1 cellular context compared by ENCODE assay signal in the genomic region with DNA sequence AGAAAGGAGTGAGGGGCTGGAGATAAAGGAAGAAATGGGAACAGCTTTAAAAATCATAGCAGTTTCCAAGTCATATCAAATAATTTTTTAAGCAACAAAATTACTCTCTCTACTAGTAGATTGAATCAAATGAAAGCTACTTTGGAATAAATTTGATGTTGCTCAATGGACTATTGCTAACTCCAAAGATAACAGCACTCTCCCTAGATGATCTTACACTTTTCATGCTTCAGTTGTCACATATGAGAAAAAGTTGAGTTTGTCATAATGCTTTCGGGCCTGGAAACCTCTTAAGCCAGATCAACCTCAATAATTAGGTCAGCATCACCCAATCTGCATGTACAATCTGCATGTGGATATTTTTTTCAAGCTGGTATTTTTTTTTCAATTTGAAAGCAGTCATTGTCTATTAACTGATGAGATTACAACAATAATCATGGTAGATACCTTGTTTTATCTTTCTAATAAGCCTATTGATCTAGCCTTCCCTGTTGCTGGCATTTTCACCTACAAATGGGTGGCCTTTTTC.
TF ChIP-seq lines count a peak whose summit lies in the region.

No MANE protein-coding gene starts in this region.

TF ChIP-seq in SK-N-SH, 30 proteins besides CTCF, POLR2A, EP300 and RAD21 (continued from another document):
- TF ChIP-seq, protein P1, sequence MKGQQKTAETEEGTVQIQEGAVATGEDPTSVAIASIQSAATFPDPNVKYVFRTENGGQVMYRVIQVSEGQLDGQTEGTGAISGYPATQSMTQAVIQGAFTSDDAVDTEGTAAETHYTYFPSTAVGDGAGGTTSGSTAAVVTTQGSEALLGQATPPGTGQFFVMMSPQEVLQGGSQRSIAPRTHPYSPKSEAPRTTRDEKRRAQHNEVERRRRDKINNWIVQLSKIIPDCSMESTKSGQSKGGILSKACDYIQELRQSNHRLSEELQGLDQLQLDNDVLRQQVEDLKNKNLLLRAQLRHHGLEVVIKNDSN (IDR thresholded peaks at IDR 0.05; ENCODE audit: borderline replicate concordance, low read depth): no peak
- TF ChIP-seq, protein P2, sequence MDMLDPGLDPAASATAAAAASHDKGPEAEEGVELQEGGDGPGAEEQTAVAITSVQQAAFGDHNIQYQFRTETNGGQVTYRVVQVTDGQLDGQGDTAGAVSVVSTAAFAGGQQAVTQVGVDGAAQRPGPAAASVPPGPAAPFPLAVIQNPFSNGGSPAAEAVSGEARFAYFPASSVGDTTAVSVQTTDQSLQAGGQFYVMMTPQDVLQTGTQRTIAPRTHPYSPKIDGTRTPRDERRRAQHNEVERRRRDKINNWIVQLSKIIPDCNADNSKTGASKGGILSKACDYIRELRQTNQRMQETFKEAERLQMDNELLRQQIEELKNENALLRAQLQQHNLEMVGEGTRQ (IDR thresholded peaks at IDR 0.05; ENCODE audit: borderline replicate concordance, low read depth, low read length): no peak
- TF ChIP-seq TAF1 (IDR thresholded peaks at IDR 0.05; ENCODE audit: borderline replicate concordance, low read depth, low read length) (no peak), FOXJ3 (CRISPR knock-in tag; IDR thresholded peaks at IDR 0.05) (no peak), SMC3 (IDR thresholded peaks at IDR 0.05; ENCODE audit: low read depth, low read length) (no peak), RFX5 (IDR thresholded peaks at IDR 0.05; ENCODE audit: low read length) (no peak), FOSL2 (IDR thresholded peaks at IDR 0.05; ENCODE audit: borderline replicate concordance, low read depth) (no peak), GATA2 (CRISPR knock-in tag; IDR thresholded peaks at IDR 0.05) (peak; percentile 85), NFIC (IDR thresholded peaks at IDR 0.05; ENCODE audit: borderline replicate concordance) (no peak), TCF12 (IDR thresholded peaks at IDR 0.05) (no peak), MEF2A (IDR thresholded peaks at IDR 0.05; ENCODE audit: borderline replicate concordance, low read depth) (no peak), TEAD4 (IDR thresholded peaks at IDR 0.05; ENCODE audit: borderline replicate concordance, insufficient read depth) (no peak), RCOR1 (IDR thresholded peaks at IDR 0.05; ENCODE audit: low read length) (peak; percentile 74; the same call in 1 of the 2 replicates)
- TF ChIP-seq, protein P3, sequence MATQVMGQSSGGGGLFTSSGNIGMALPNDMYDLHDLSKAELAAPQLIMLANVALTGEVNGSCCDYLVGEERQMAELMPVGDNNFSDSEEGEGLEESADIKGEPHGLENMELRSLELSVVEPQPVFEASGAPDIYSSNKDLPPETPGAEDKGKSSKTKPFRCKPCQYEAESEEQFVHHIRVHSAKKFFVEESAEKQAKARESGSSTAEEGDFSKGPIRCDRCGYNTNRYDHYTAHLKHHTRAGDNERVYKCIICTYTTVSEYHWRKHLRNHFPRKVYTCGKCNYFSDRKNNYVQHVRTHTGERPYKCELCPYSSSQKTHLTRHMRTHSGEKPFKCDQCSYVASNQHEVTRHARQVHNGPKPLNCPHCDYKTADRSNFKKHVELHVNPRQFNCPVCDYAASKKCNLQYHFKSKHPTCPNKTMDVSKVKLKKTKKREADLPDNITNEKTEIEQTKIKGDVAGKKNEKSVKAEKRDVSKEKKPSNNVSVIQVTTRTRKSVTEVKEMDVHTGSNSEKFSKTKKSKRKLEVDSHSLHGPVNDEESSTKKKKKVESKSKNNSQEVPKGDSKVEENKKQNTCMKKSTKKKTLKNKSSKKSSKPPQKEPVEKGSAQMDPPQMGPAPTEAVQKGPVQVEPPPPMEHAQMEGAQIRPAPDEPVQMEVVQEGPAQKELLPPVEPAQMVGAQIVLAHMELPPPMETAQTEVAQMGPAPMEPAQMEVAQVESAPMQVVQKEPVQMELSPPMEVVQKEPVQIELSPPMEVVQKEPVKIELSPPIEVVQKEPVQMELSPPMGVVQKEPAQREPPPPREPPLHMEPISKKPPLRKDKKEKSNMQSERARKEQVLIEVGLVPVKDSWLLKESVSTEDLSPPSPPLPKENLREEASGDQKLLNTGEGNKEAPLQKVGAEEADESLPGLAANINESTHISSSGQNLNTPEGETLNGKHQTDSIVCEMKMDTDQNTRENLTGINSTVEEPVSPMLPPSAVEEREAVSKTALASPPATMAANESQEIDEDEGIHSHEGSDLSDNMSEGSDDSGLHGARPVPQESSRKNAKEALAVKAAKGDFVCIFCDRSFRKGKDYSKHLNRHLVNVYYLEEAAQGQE (IDR thresholded peaks at IDR 0.05; ENCODE audit: low read depth, low read length): no peak
- TF ChIP-seq, protein P4, sequence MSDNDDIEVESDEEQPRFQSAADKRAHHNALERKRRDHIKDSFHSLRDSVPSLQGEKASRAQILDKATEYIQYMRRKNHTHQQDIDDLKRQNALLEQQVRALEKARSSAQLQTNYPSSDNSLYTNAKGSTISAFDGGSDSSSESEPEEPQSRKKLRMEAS (IDR thresholded peaks at IDR 0.05; ENCODE audit: low read depth): no peak
